In genomic region chr16:52556083-52556482, GRCh38 we compare ENCODE assay signal across 11 cellular contexts. TPM values are rescaled to one million over a fixed set of nuclear protein-coding genes. Genes with fewer than 3 reads are reported as not detected.
"Had no signal": no experiment of that assay in that cellular context is flagged by ENCODE, and none has a peak within 500 bp of the region (broad histone marks: within the 10 kb centered on the region; RNA-seq: fewer than 3 reads in every experiment).

No MANE protein-coding gene starts in this region.

- FAIRE-seq: H54, K562 had no signal

- H3K27ac Mint-ChIP-seq: HFFc6 had no signal

- H3K27ac ChIP-seq: GM23248, HL-60 had no signal

- H3K9ac ChIP-seq: GM23248 had no signal

- H3K4me3 Mint-ChIP-seq: H9, HFFc6 had no signal

- DNase-seq: GM23248, GOT3, H9, HCEC 1CT, HFFc6, IMR-90, KG1 had no signal

- H3K4me3 ChIP-seq: GM23248, K562 had no signal

- H2AFZ ChIP-seq: GM23248 had no signal

RNA-seq across cellular contexts. Expression of gene TOX3, which starts 9.1 kb away (rescaled TPM):
- total RNA-seq: GM23248, HFFc6, HT1080, IMR-90, K562 had no signal
- polyA plus RNA-seq: GM23248, IMR-90, K562 had no signal
